17 cellular contexts compared by ENCODE assay signal in genomic region chr2:162210385-162210784, GRCh38. TPM values are rescaled to one million over a fixed set of nuclear protein-coding genes. Genes with fewer than 3 reads are reported as not detected.
DNase-seq lines count a peak whose midpoint lies in the region; ATAC-seq and TF ChIP-seq lines count a peak whose summit lies in the region.
"Had no signal": no experiment of that assay in that cellular context is flagged by ENCODE, and none has a peak within 500 bp of the region (broad histone marks: within the 10 kb centered on the region; RNA-seq: fewer than 3 reads in every experiment).

No MANE protein-coding gene starts in this region.

- H3K27me3 ChIP-seq in IMR-90 (ENCODE audit: control insufficient read depth, insufficient read depth, low read length), result no peaks in the 10 kb centered on the region

- H4K5ac ChIP-seq in IMR-90 (ENCODE audit: low read depth, low read length), result peak overlapping the region; percentile 79; the same call in 1 of the 2 replicates

- H3K9ac ChIP-seq in IMR-90 (ENCODE audit: low read depth, low read length), result no peak overlapping the region

- peaks cover 4% of the 10 kb centered on the region; the same call in 1 of the 2 replicates for H3K4me1 ChIP-seq in IMR-90 (ENCODE audit: control insufficient read depth, insufficient read depth, low read length)

- TF ChIP-seq CTCF in IMR-90 (conservative IDR thresholded peaks at IDR 0.05; ENCODE audit: low read depth, low read length), result no peak
- no peak for TF ChIP-seq CTCF in choroid plexus epithelial cell (conservative IDR thresholded peaks at IDR 0.05; ENCODE audit: low read depth, low read length)

- H3K56ac ChIP-seq in IMR-90 (ENCODE audit: extremely low read depth, insufficient read depth, low read length), result no peak overlapping the region

- intact Hi-C loops in IMR-90 (cut with micrococcal nuclease), result no loop called here

- peak overlapping the region; percentile 20; the same call in 1 of the 2 replicates for H3K27ac ChIP-seq in IMR-90 (ENCODE audit: insufficient read depth, low read length)
- H3K27ac ChIP-seq: SK-N-MC had no signal

- peak overlapping the region; percentile 86 for H2BK5ac ChIP-seq in IMR-90 (ENCODE audit: low read depth, low read length, poor library complexity, severe bottlenecking)

- H2AFZ ChIP-seq in IMR-90 (replicated peaks; ENCODE audit: low read length, poor library complexity), result no peak overlapping the region

- H2AK5ac ChIP-seq in IMR-90 (ENCODE audit: low read depth, low read length), result no peak overlapping the region

- no peak for TF ChIP-seq RAD21 in IMR-90 (IDR thresholded peaks at IDR 0.05; ENCODE audit: low read length)

- no peaks in the 10 kb centered on the region for H3K9me3 ChIP-seq in IMR-90 (ENCODE audit: control insufficient read depth, insufficient read depth, low read length)

- H4K8ac ChIP-seq in IMR-90 (ENCODE audit: low read depth in 2 of 2, low read length in 2 of 2), result peak overlapping the region; percentile 34 to 88; a peak in 1 of 4 replicates

- peak overlapping the region; percentile 91; the same call in 1 of the 2 replicates for H2BK120ac ChIP-seq in IMR-90 (ENCODE audit: low read depth, low read length)

- H2BK15ac ChIP-seq in IMR-90 (ENCODE audit: low read depth, low read length), result no peak overlapping the region

- H3K14ac ChIP-seq in IMR-90 (replicated peaks; ENCODE audit: low read depth, low read length), result no peak overlapping the region

- H3K23ac ChIP-seq in IMR-90 (ENCODE audit: low read depth, low read length), result peak overlapping the region; percentile 67; the same call in 1 of the 2 replicates

- POLR2A ChIA-PET in IMR-90 (lab: Charles Lee; ENCODE audit: unreplicated experiment), result no interaction called here

- H3K4me2 ChIP-seq in IMR-90 (ENCODE audit: low read depth, low read length), result peak overlapping the region; percentile 49; the same call in 1 of the 2 replicates

- peak overlapping the region; percentile 14; the same call in 1 of the 2 replicates for H4K91ac ChIP-seq in IMR-90 (ENCODE audit: insufficient read depth, low read depth, low read length)

- CTCF ChIA-PET in IMR-90 (lab: Yijun Ruan, JAX), result interaction anchor here (1.0 kb wide), 1 partner anchor 88 kb away, joined by 9 read pairs; no protein-coding TSS in a partner anchor

- dilution Hi-C loops in IMR-90 (cut with HindIII; ENCODE audit: low sequenced_read_pairs, unreplicated experiment), result no loop called here

- peaks cover 12% of the 10 kb centered on the region for H3K36me3 ChIP-seq in IMR-90 (ENCODE audit: control insufficient read depth, insufficient read depth, low read length)

- H2BK20ac ChIP-seq in IMR-90 (ENCODE audit: low read depth, low read length), result peak overlapping the region; percentile 75; the same call in 1 of the 2 replicates

- H3K4ac ChIP-seq in IMR-90 (ENCODE audit: low read depth, low read length), result peak overlapping the region; percentile 78; the same call in 1 of the 2 replicates

- in situ Hi-C loops in IMR-90 (cut with MboI; ENCODE audit: low sequenced_read_pairs), result no loop called here

- no peaks in the 10 kb centered on the region for H4K20me1 ChIP-seq in IMR-90 (ENCODE audit: insufficient read depth, low read length)

- BruUV-seq in IMR-90 (replicated peaks; lab: Mats Ljungman, UMichigan), result no TSS peak

- no peak overlapping the region for H2AK9ac ChIP-seq in IMR-90 (replicated peaks; ENCODE audit: low read depth, low read length, poor library complexity)

- H3K4me3 ChIP-seq in IMR-90 (ENCODE audit: insufficient read depth, low read depth, low read length) (no peak overlapping the region), choroid plexus epithelial cell (ENCODE audit: low read depth, low read length) (no peak overlapping the region)
- H3K4me3 ChIP-seq: SK-N-MC had no signal

- H3K79me1 ChIP-seq in IMR-90 (ENCODE audit: low read depth in 1 of 2, low read length in 2 of 2), result peaks cover 0 to 7% of the 10 kb centered on the region in 2 experiments; a peak in 1 of 4 replicates

- TF ChIP-seq POLR2A in IMR-90 (IDR thresholded peaks at IDR 0.05; ENCODE audit: low read depth, low read length), result no peak

- peak; percentile 28 for DNase-seq in EL
- DNase-seq in IMR-90, result peak; percentile 82
- DNase-seq in choroid plexus epithelial cell (ENCODE audit: low read depth), result peak; percentile 25
- peak; percentile 59 for DNase-seq in iris pigment epithelial cell (ENCODE audit: low read depth)
- no peak for DNase-seq in NAMALWA (ENCODE audit: low spot score)
- no peak for DNase-seq in DMS79 (lab: John Stamatoyannopoulos, UW)
- DNase-seq: C1 segment of cervical spinal cord; NCI-H1694 treated with DMSO at 0.1 percent for 48 hours; NCI-H748 treated with DMSO at 0.1 percent for 48 hours; NK-92 treated with Interleukin-12 subunit alpha and Interleukin-12 subunit beta, amount 100 ng/mL, for 24 hours; SHP77 had no signal

- no peaks in the 10 kb centered on the region for H3K9me1 ChIP-seq in IMR-90 (ENCODE audit: insufficient read depth, low read length)

- peak; percentile 90 for ATAC-seq in IMR-90 (ENCODE audit: low read depth)
- ATAC-seq in GM18517 (IDR thresholded peaks at IDR 0.05; ENCODE audit: unreplicated experiment), result no peak
- no peak for ATAC-seq in HG03139 (IDR thresholded peaks at IDR 0.05; ENCODE audit: unreplicated experiment)
- ATAC-seq: HCT116 had no signal

- peak overlapping the region; percentile 38; the same call in 1 of the 2 replicates for H3K18ac ChIP-seq in IMR-90 (ENCODE audit: low read depth, low read length)

TF ChIP-seq in IMR-90, 13 proteins besides CTCF, POLR2A, EP300 and RAD21:
- TF ChIP-seq RCOR1 (IDR thresholded peaks at IDR 0.05; ENCODE audit: insufficient replicate concordance, low read length), result no peak
- TF ChIP-seq, protein P1, sequence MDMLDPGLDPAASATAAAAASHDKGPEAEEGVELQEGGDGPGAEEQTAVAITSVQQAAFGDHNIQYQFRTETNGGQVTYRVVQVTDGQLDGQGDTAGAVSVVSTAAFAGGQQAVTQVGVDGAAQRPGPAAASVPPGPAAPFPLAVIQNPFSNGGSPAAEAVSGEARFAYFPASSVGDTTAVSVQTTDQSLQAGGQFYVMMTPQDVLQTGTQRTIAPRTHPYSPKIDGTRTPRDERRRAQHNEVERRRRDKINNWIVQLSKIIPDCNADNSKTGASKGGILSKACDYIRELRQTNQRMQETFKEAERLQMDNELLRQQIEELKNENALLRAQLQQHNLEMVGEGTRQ (IDR thresholded peaks at IDR 0.05; ENCODE audit: low read depth, low read length), result no peak
- no peak for TF ChIP-seq CHD1 (IDR thresholded peaks at IDR 0.05; ENCODE audit: low read depth, low read length)
- TF ChIP-seq FOS (IDR thresholded peaks at IDR 0.05; ENCODE audit: low read depth, low read length), result peak; percentile 11; the same call in 1 of the 2 replicates
- no peak for TF ChIP-seq BHLHE40 (IDR thresholded peaks at IDR 0.05; ENCODE audit: low read depth, low read length)
- no peak for TF ChIP-seq MXI1 (IDR thresholded peaks at IDR 0.05; ENCODE audit: borderline replicate concordance, low read depth, low read length)
- no peak for TF ChIP-seq ELK1 (IDR thresholded peaks at IDR 0.05; ENCODE audit: borderline replicate concordance, low read depth, low read length)
- TF ChIP-seq NFE2L2 (IDR thresholded peaks at IDR 0.05; ENCODE audit: low read depth, low read length), result peak; percentile 40; the same call in 1 of the 2 replicates
- no peak for TF ChIP-seq MAFK (IDR thresholded peaks at IDR 0.05; ENCODE audit: low read depth, low read length)
TF ChIP-seq in IMR-90: peak in this region for 2.

RNA-seq across cellular contexts. Expression of gene FAP, which starts 32.9 kb away (rescaled TPM):
- 71.0 and 93.9 TPM in 2 replicates for total RNA-seq in IMR-90 (2012; rRNA removed)
- 74.1 and 95.0 TPM in 2 replicates for polyA plus RNA-seq in IMR-90 (2012; rRNA removed)
- polyA plus RNA-seq in IMR-90 (2012; cell fraction: cytosol; rRNA removed), result 17.0 and 24.2 TPM in 2 replicates
- 33.6 and 384 TPM in 2 replicates for polyA plus RNA-seq in IMR-90 (2012; cell fraction: nucleus; rRNA removed; ENCODE audit: low replicate concordance)
- total RNA-seq: NCI-H460 had no signal

RNA-seq across cellular contexts. Expression of gene GCG, which starts 58.3 kb away (rescaled TPM):
- not detected in 2 replicates for total RNA-seq in IMR-90 (2012; rRNA removed)
- not detected in 2 replicates for polyA plus RNA-seq in IMR-90 (2012; rRNA removed)
- polyA plus RNA-seq in IMR-90 (2012; cell fraction: cytosol; rRNA removed), result not detected in 2 replicates
- not detected in 2 replicates for polyA plus RNA-seq in IMR-90 (2012; cell fraction: nucleus; rRNA removed; ENCODE audit: low replicate concordance)
- total RNA-seq: A673, NCI-H460 had no signal

Comparison
In these comparisons a context has a peak if more than half of its experiments do, and no peak if none do; other contexts are left out.
1. DNase-seq: peak in EL (single experiment), IMR-90 (single experiment), choroid plexus epithelial cell (single experiment) and iris pigment epithelial cell (single experiment); none in NAMALWA (single experiment) and DMS79 (single experiment).